Comparison of ENCODE assay signal across 1 cellular context in the genomic region with DNA sequence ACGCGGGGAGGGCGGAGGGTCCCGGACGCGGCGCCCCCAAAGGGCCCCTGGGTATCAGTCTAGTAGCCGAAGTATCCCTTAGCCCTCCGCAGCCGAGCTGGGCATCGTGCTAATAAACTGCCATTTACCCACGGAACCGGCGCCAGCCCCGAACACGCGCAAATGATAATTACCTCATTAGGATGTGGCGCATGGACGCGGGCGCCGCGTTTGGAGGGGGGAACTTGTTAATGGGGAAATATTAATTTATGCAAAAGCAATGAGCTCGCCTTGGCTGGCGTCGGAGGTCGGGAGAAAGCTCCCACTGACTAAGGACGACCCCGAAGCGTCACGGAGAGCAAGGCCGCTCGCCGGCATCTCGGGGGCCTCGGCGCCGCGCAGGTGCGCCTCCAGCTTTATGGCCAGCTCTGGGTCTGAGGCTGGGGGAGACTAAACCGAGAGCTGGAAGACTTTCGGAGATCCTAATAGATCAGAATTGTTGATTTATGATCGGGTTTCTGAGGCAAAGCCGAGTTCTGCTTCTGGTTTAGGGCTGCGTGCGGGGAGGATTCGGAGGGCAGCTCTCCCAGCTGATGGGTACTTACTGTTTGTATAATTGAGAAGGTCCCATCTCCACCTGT.
TF ChIP-seq lines count a peak whose summit lies in the region.

No MANE protein-coding gene starts in this region.

TF ChIP-seq in IMR-90, 13 proteins besides CTCF, POLR2A, EP300 and RAD21 (continued from another document):
- TF ChIP-seq MXI1 (IDR thresholded peaks at IDR 0.05; ENCODE audit: borderline replicate concordance, low read depth, low read length) (no peak), RCOR1 (IDR thresholded peaks at IDR 0.05; ENCODE audit: insufficient replicate concordance, low read length) (no peak), MAFK (IDR thresholded peaks at IDR 0.05; ENCODE audit: low read depth, low read length) (no peak)
